1 cellular context compared by ENCODE assay signal in the genomic region with DNA sequence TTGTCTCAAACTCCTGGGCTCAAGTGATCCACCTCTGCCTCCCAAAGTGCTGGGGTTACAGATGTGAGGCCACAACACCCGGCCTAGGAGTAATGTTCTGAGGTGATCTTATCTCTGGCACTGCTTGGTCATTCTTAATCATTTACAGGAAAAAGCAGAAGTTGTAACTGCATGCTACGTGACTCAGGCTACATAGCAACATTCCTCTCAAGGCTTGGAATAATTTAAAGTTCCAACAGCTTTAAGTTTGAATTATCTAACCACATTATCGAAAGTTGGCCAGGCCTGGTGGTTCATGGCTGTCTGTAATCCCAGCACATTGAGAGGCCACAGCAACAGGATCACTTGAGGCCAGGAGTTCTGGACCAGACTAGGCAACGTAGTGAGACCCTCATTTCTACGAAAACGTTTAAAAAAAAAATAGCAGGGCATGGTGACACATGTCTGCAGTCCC.
TF ChIP-seq lines count a peak whose summit lies in the region.

No MANE protein-coding gene starts in this region.

TF ChIP-seq in GM23338, 12 proteins besides CTCF, POLR2A, EP300 and RAD21 (continued from another document):
- TF ChIP-seq, protein P1, sequence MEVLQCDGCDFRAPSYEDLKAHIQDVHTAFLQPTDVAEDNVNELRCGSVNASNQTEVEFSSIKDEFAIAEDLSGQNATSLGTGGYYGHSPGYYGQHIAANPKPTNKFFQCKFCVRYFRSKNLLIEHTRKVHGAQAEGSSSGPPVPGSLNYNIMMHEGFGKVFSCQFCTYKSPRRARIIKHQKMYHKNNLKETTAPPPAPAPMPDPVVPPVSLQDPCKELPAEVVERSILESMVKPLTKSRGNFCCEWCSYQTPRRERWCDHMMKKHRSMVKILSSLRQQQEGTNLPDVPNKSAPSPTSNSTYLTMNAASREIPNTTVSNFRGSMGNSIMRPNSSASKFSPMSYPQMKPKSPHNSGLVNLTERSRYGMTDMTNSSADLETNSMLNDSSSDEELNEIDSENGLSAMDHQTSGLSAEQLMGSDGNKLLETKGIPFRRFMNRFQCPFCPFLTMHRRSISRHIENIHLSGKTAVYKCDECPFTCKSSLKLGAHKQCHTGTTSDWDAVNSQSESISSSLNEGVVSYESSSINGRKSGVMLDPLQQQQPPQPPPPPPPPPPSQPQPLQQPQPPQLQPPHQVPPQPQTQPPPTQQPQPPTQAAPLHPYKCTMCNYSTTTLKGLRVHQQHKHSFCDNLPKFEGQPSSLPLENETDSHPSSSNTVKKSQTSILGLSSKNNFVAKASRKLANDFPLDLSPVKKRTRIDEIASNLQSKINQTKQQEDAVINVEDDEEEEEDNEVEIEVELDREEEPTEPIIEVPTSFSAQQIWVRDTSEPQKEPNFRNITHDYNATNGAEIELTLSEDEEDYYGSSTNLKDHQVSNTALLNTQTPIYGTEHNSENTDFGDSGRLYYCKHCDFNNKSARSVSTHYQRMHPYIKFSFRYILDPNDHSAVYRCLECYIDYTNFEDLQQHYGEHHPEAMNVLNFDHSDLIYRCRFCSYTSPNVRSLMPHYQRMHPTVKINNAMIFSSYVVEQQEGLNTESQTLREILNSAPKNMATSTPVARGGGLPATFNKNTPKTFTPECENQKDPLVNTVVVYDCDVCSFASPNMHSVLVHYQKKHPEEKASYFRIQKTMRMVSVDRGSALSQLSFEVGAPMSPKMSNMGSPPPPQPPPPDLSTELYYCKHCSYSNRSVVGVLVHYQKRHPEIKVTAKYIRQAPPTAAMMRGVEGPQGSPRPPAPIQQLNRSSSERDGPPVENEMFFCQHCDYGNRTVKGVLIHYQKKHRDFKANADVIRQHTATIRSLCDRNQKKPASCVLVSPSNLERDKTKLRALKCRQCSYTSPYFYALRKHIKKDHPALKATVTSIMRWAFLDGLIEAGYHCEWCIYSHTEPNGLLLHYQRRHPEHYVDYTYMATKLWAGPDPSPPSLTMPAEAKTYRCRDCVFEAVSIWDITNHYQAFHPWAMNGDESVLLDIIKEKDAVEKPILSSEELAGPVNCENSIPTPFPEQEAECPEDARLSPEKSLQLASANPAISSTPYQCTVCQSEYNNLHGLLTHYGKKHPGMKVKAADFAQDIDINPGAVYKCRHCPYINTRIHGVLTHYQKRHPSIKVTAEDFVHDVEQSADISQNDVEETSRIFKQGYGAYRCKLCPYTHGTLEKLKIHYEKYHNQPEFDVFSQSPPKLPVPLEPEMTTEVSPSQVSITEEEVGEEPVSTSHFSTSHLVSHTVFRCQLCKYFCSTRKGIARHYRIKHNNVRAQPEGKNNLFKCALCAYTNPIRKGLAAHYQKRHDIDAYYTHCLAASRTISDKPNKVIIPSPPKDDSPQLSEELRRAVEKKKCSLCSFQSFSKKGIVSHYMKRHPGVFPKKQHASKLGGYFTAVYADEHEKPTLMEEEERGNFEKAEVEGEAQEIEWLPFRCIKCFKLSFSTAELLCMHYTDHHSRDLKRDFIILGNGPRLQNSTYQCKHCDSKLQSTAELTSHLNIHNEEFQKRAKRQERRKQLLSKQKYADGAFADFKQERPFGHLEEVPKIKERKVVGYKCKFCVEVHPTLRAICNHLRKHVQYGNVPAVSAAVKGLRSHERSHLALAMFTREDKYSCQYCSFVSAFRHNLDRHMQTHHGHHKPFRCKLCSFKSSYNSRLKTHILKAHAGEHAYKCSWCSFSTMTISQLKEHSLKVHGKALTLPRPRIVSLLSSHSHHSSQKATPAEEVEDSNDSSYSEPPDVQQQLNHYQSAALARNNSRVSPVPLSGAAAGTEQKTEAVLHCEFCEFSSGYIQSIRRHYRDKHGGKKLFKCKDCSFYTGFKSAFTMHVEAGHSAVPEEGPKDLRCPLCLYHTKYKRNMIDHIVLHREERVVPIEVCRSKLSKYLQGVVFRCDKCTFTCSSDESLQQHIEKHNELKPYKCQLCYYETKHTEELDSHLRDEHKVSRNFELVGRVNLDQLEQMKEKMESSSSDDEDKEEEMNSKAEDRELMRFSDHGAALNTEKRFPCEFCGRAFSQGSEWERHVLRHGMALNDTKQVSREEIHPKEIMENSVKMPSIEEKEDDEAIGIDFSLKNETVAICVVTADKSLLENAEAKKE (CRISPR knock-in tag; IDR thresholded peaks at IDR 0.05), result no peak
- TF ChIP-seq EZH2phosphoT487 (IDR thresholded peaks at IDR 0.05; ENCODE audit: unreplicated experiment) (no peak), POLR2AphosphoS5 (IDR thresholded peaks at IDR 0.05; ENCODE audit: low read depth) (no peak), JUNB (IDR thresholded peaks at IDR 0.05; ENCODE audit: unreplicated experiment) (no peak), EZH2 (IDR thresholded peaks at IDR 0.05; ENCODE audit: low read depth, unreplicated experiment) (no peak), STAT1 (IDR thresholded peaks at IDR 0.05; ENCODE audit: unreplicated experiment) (no peak)
- TF ChIP-seq, protein P2, sequence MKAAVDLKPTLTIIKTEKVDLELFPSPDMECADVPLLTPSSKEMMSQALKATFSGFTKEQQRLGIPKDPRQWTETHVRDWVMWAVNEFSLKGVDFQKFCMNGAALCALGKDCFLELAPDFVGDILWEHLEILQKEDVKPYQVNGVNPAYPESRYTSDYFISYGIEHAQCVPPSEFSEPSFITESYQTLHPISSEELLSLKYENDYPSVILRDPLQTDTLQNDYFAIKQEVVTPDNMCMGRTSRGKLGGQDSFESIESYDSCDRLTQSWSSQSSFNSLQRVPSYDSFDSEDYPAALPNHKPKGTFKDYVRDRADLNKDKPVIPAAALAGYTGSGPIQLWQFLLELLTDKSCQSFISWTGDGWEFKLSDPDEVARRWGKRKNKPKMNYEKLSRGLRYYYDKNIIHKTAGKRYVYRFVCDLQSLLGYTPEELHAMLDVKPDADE (IDR thresholded peaks at IDR 0.05), result no peak
